In genomic region chr13:91381371-91381770, GRCh38 we compare ENCODE assay signal across 10 cellular contexts. TPM values are rescaled to one million over a fixed set of nuclear protein-coding genes. Genes with fewer than 3 reads are reported as not detected.
A peak's percentile ranks its signal among the peaks of the same experiment; 100 is the strongest.
DNase-seq lines count a peak whose midpoint lies in the region; ATAC-seq and TF ChIP-seq lines count a peak whose summit lies in the region.
"Had no signal": no experiment of that assay in that cellular context is flagged by ENCODE, and none has a peak within 500 bp of the region (broad histone marks: within the 10 kb centered on the region; RNA-seq: fewer than 3 reads in every experiment).

No MANE protein-coding gene starts in this region.

- H3K36me3 ChIP-seq in tibial artery, result no peaks in the 10 kb centered on the region
- H3K36me3 ChIP-seq: gastrocnemius medialis had no signal

- no peak overlapping the region for H3K27ac ChIP-seq in tibial artery
- H3K27ac ChIP-seq: gastrocnemius medialis had no signal

- no peaks in the 10 kb centered on the region for H3K27me3 ChIP-seq in tibial artery
- H3K27me3 ChIP-seq: gastrocnemius medialis had no signal

- H3K9me3 ChIP-seq in tibial artery, result no peaks in the 10 kb centered on the region
- H3K9me3 ChIP-seq: gastrocnemius medialis had no signal

- H3K4me1 ChIP-seq in tibial artery, result no peaks in the 10 kb centered on the region
- H3K4me1 ChIP-seq: gastrocnemius medialis had no signal

- peak; percentile 10 to 32 for TF ChIP-seq CTCF in tibial artery (IDR thresholded peaks at IDR 0.05)

- no peak overlapping the region for H3K4me3 ChIP-seq in tibial artery
- H3K4me3 ChIP-seq: gastrocnemius medialis had no signal

- intact Hi-C loops in tibial artery (cut with DNase I; ENCODE audit: low total_unique reads) (no loop called here), left colon (cut with DNase I, micrococcal nuclease) (loop anchor here in 1 of 2 donors (10.0 kb wide), 1 partner anchor 343 kb away; no protein-coding TSS in a partner anchor)

- ATAC-seq in left colon, result no peak
- no peak for ATAC-seq in GM21825 (IDR thresholded peaks at IDR 0.05; ENCODE audit: unreplicated experiment)
- ATAC-seq in GM21576 (IDR thresholded peaks at IDR 0.05; ENCODE audit: unreplicated experiment), result no peak
- ATAC-seq: gastrocnemius medialis had no signal

- DNase-seq in SIG-M5 treated with dmso at 0.1 percent for 504 hours (lab: John Stamatoyannopoulos, UW; ENCODE audit: unreplicated experiment), result peak; percentile 23
- DNase-seq in SIG-M5 (lab: John Stamatoyannopoulos, UW), result no peak
- peak; percentile 35 for DNase-seq in NCI-H69 (lab: John Stamatoyannopoulos, UW)
- DNase-seq in fibroblast of peridontal ligament (ENCODE audit: extremely low read depth), result peak; percentile 30
- DNase-seq in tibial artery, result no peak
- no peak for DNase-seq in left colon
- DNase-seq: activated B cell treated with CpG ODN at 0.5 μM for 24 hours, gastrocnemius medialis had no signal

RNA-seq across cellular contexts. Expression of gene GPC5, which starts 17.1 kb away (rescaled TPM):
- under 1 TPM; 0.22 to 0.24 TPM for total RNA-seq in left colon
- total RNA-seq: gastrocnemius medialis had no signal

RNA-seq across cellular contexts. Expression of gene MIR17HG, which starts 33.9 kb away (rescaled TPM):
- total RNA-seq in left colon, result 1 to 10 TPM; 1.4 to 3.3 TPM

Comparison
In these comparisons a context has a peak if more than half of its experiments do, and no peak if none do; other contexts are left out.
1. DNase-seq: peak in SIG-M5 treated with dmso at 0.1 percent for 504 hours (single experiment), NCI-H69 (single experiment) and fibroblast of peridontal ligament (single experiment); none in SIG-M5 (single experiment), tibial artery (0 of 2) and left colon (0 of 2).